19 cellular contexts compared by ENCODE assay signal in genomic region chr17:78204387-78205123, GRCh38. TPM values are rescaled to one million over a fixed set of nuclear protein-coding genes. Genes with fewer than 3 reads are reported as not detected.
DNase-seq lines count a peak whose midpoint lies in the region; ATAC-seq lines count a peak whose summit lies in the region.
"Had no signal": no experiment of that assay in that cellular context is flagged by ENCODE, and none has a peak within 500 bp of the region (broad histone marks: within the 10 kb centered on the region; RNA-seq: fewer than 3 reads in every experiment).

No MANE protein-coding gene starts in this region.

- DNase-seq in DMS53 (lab: John Stamatoyannopoulos, UW) (peak; percentile 26), DMS53 treated with DMSO at 0.1 percent for 48 hours (lab: John Stamatoyannopoulos, UW; ENCODE audit: unreplicated experiment) (no peak), left lobe of liver (ENCODE audit: low spot score) (no peak), dermis blood vessel endothelial cell (no peak), DMS79 treated with DMSO at 0.1 percent for 48 hours (lab: John Stamatoyannopoulos, UW) (no peak), NCI-H1105 treated with DMSO at 0.1 percent for 48 hours (lab: John Stamatoyannopoulos, UW) (no peak)
- DNase-seq: GDM1, HCEC 1CT, KG1, NCI-H1417, NCI-H187, NCI-H2107, NCI-H2227 treated with DMSO at 0.1 percent for 48 hours, NCI-H510A treated with DMSO at 0.1 percent for 48 hours, RPMI8226, SIG-M5 had no signal

- peak; percentile 7 for ATAC-seq in left lobe of liver
- ATAC-seq: GM23338, SK-N-SH treated with all-trans-retinoic acid at 6 μM for 48 hours had no signal

RNA-seq across cellular contexts. Expression of gene BIRC5, which starts 9.5 kb away (rescaled TPM):
- total RNA-seq in left lobe of liver (0.88 TPM), dermis blood vessel endothelial cell (23.5 and 91.0 TPM in 2 replicates)

RNA-seq across cellular contexts. Expression of gene AFMID, which starts 17.4 kb away (rescaled TPM):
- total RNA-seq in left lobe of liver, result 145 TPM
- total RNA-seq in dermis blood vessel endothelial cell, result 54.9 and 95.6 TPM in 2 replicates

RNA-seq across cellular contexts. Expression of gene TK1, which starts 17.7 kb away (rescaled TPM):
- total RNA-seq in left lobe of liver, result 2.6 TPM
- 98.7 and 170 TPM in 2 replicates for total RNA-seq in dermis blood vessel endothelial cell

RNA-seq across cellular contexts. Expression of gene TMEM235, which starts 26.9 kb away (rescaled TPM):
- total RNA-seq in left lobe of liver, result not detected
- 0.51 and 0.84 TPM in 2 replicates for total RNA-seq in dermis blood vessel endothelial cell
- total RNA-seq: Daoy, GM23338 had no signal

RNA-seq across cellular contexts. Expression of gene SYNGR2, which starts 36.2 kb away (rescaled TPM):
- total RNA-seq in left lobe of liver (44.1 TPM), dermis blood vessel endothelial cell (48.0 and 54.0 TPM in 2 replicates)

Comparison
In these comparisons a context has a peak if more than half of its experiments do, and no peak if none do; other contexts are left out.
1. RNA of gene BIRC5, which starts 9.5 kb away (total RNA-seq): 23.5 to 91.0 TPM in dermis blood vessel endothelial cell; 0.88 TPM in left lobe of liver (single experiment); every median in the first group is over 10 times any median in the second.
2. RNA of gene TK1, which starts 17.7 kb away (total RNA-seq): 98.7 to 170 TPM in dermis blood vessel endothelial cell; 2.6 TPM in left lobe of liver (single experiment); every median in the first group is over 10 times any median in the second.